ENCODE assay signal across 12 cellular contexts in the genomic region with DNA sequence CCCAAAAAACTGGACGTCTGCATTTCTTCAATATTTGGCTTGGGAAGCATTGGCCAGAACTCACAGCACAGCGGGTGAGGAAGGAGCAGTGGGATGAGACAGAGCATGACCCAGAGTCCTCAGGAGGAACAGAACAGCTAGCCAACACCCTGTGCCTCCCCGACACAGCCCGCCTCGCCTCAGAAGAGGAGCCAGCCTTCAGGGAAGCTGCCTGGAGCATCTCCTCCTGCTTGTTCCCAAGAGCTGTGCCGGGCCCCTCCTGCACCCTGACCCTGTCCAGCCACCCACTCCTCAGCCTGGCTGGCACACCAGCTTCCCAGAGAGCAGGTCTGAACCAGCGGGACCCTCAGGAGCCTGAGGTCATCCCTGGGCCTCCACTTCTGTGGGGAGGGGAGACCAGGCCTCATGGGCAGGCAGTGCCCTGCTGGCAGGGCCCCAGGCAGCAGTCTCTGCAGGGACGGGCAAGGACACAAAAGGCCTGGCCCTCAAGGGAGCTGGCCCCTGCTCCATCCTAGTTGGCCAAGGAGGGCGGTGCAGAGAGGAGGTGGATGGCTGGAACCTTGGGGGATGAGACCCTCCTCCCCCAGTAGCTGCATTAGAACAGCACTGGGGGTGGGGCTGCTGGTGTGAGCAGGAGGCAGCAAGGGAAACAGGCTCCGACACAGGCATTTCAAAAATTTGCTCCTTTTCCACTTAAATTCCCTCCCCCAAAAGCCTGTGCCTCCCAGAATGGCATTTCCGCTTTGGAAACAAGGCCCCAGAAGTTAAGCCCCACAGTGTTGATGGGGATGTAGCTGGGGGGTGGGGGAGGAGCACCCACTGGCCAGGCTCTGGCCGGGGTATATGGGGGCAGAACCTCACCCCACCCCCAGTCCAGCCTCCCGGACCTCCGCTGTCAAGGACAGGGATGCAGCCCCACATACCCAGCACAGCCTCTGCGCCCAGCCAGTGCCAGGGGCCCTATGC. TPM values are rescaled to one million over a fixed set of nuclear protein-coding genes. Genes with fewer than 3 reads are reported as not detected.
DNase-seq lines count a peak whose midpoint lies in the region; ATAC-seq and TF ChIP-seq lines count a peak whose summit lies in the region.
"Had no signal": no experiment of that assay in that cellular context is flagged by ENCODE, and none has a peak within 500 bp of the region (broad histone marks: within the 10 kb centered on the region; RNA-seq: fewer than 3 reads in every experiment).

No MANE protein-coding gene starts in this region.

- no peak for ATAC-seq in GM18498 (IDR thresholded peaks at IDR 0.05; ENCODE audit: unreplicated experiment)

- peaks cover 41% of the 10 kb centered on the region for H3K27me3 Mint-ChIP-seq in activated CD4-positive, alpha-beta T cell treated with anti-CD3 and anti-CD28 coated beads, Interleukin-2, amount 10 ng/mL, durations not matched to agents 24 days and 14 days

- no peak overlapping the region for H3K4me3 Mint-ChIP-seq in activated CD4-positive, alpha-beta T cell treated with anti-CD3 and anti-CD28 coated beads, Interleukin-2, amount 10 ng/mL, durations not matched to agents 24 days and 14 days
- H3K4me3 Mint-ChIP-seq: activated CD4-positive, alpha-beta memory T cell treated with anti-CD3 and anti-CD28 coated beads, Interleukin-2, amount 10 ng/mL, durations not matched to agents 7 days and 5 days had no signal

- no peaks in the 10 kb centered on the region for H3K9me3 Mint-ChIP-seq in activated CD4-positive, alpha-beta T cell treated with anti-CD3 and anti-CD28 coated beads, Interleukin-2, amount 10 ng/mL, durations not matched to agents 24 days and 14 days
- H3K9me3 Mint-ChIP-seq: activated CD4-positive, alpha-beta memory T cell treated with anti-CD3 and anti-CD28 coated beads, Interleukin-2, amount 10 ng/mL, durations not matched to agents 7 days and 5 days had no signal

- H3K27ac Mint-ChIP-seq in activated CD4-positive, alpha-beta T cell treated with anti-CD3 and anti-CD28 coated beads, Interleukin-2, amount 10 ng/mL, durations not matched to agents 24 days and 14 days, result no peak overlapping the region
- H3K27ac Mint-ChIP-seq: activated CD4-positive, alpha-beta memory T cell treated with anti-CD3 and anti-CD28 coated beads, Interleukin-2, amount 10 ng/mL, durations not matched to agents 7 days and 5 days had no signal

- peaks cover 2% of the 10 kb centered on the region for H3K4me1 Mint-ChIP-seq in activated CD4-positive, alpha-beta T cell treated with anti-CD3 and anti-CD28 coated beads, Interleukin-2, amount 10 ng/mL, durations not matched to agents 24 days and 14 days

- H3K36me3 ChIP-seq in right atrium auricular region, result no peaks in the 10 kb centered on the region
- H3K36me3 ChIP-seq in rectal smooth muscle tissue (ENCODE audit: control insufficient read depth, insufficient read depth, low read length), result no peaks in the 10 kb centered on the region
- H3K36me3 ChIP-seq: HAP-1 had no signal

- intact Hi-C loops in activated CD4-positive, alpha-beta T cell treated with anti-CD3 and anti-CD28 coated beads, Interleukin-2, amount 10 ng/mL, durations not matched to agents 24 days and 14 days (cut with micrococcal nuclease), result no loop called here

- H3K9ac ChIP-seq in rectal smooth muscle tissue (ENCODE audit: low read length), result no peak overlapping the region

- no peak for TF ChIP-seq CTCF in right atrium auricular region (IDR thresholded peaks at IDR 0.05)

- H3K4me3 ChIP-seq in right atrium auricular region (no peak overlapping the region), rectal smooth muscle tissue (ENCODE audit: low read length) (no peak overlapping the region)
- H3K4me3 ChIP-seq: HAP-1 had no signal

- H3K4me1 ChIP-seq in right atrium auricular region, result peaks cover 0 to 95% of the 10 kb centered on the region in 2 donors
- H3K4me1 ChIP-seq in rectal smooth muscle tissue (ENCODE audit: control insufficient read depth, insufficient read depth, low read length), result peaks cover 61% of the 10 kb centered on the region

- DNase-seq in EH (ENCODE audit: low read depth) (peak; percentile 98), amniotic epithelial cell (ENCODE audit: low read depth) (peak; percentile 92), right atrium auricular region (ENCODE audit: low spot score) (no peak), COLO668 (lab: John Stamatoyannopoulos, UW; ENCODE audit: unreplicated experiment) (no peak)
- DNase-seq in activated effector memory CD4-positive, alpha-beta T cell treated with Interleukin-2 at 50 U/mL for 16 hours, result no peak
- no peak for DNase-seq in activated CD4-positive, alpha-beta T cell treated with anti-CD3 and anti-CD28 coated beads, Interleukin-2, amount 10 ng/mL, durations not matched to agents 24 days and 14 days
- DNase-seq: activated CD4-positive, alpha-beta memory T cell treated with anti-CD3 and anti-CD28 coated beads, Interleukin-2, amount 10 ng/mL, durations not matched to agents 7 days and 5 days; NCI-H1694 had no signal

- H3K27ac ChIP-seq in right atrium auricular region, result peak overlapping the region; percentile 84 to 98
- peak overlapping the region; percentile 82 for H3K27ac ChIP-seq in rectal smooth muscle tissue (ENCODE audit: low read depth, low read length)

- H3K9me3 ChIP-seq in right atrium auricular region, result no peaks in the 10 kb centered on the region
- H3K9me3 ChIP-seq: HAP-1 had no signal

- H3K36me3 Mint-ChIP-seq in activated CD4-positive, alpha-beta T cell treated with anti-CD3 and anti-CD28 coated beads, Interleukin-2, amount 10 ng/mL, durations not matched to agents 24 days and 14 days (ENCODE audit: low read depth), result no peaks in the 10 kb centered on the region

- H3K27me3 ChIP-seq in right atrium auricular region (no peaks in the 10 kb centered on the region), rectal smooth muscle tissue (ENCODE audit: control insufficient read depth, insufficient read depth, low read length) (no peaks in the 10 kb centered on the region)

RNA-seq across cellular contexts. Expression of gene BCAR1, which starts 1.8 kb away (rescaled TPM):
- 10 to 100 TPM; 58.0 to 88.2 TPM for total RNA-seq in right atrium auricular region
- 0.50 and 0.79 TPM in 2 replicates for total RNA-seq in activated CD4-positive, alpha-beta T cell treated with anti-CD3 and anti-CD28 coated beads, Interleukin-2, amount 10 ng/mL, durations not matched to agents 24 days and 14 days
- total RNA-seq: activated CD4-positive, alpha-beta memory T cell treated with anti-CD3 and anti-CD28 coated beads, Interleukin-2, amount 10 ng/mL, durations not matched to agents 7 days and 5 days had no signal

RNA-seq across cellular contexts. Expression of gene CTRB1, which starts 34.4 kb away (rescaled TPM):
- not detected for total RNA-seq in right atrium auricular region
- not detected in 2 replicates for total RNA-seq in activated CD4-positive, alpha-beta T cell treated with anti-CD3 and anti-CD28 coated beads, Interleukin-2, amount 10 ng/mL, durations not matched to agents 24 days and 14 days
- total RNA-seq: activated CD4-positive, alpha-beta memory T cell treated with anti-CD3 and anti-CD28 coated beads, Interleukin-2, amount 10 ng/mL, durations not matched to agents 7 days and 5 days had no signal

RNA-seq across cellular contexts. Expression of gene CTRB2, which starts 46.3 kb away (rescaled TPM):
- total RNA-seq in right atrium auricular region, result not detected
- total RNA-seq in activated CD4-positive, alpha-beta T cell treated with anti-CD3 and anti-CD28 coated beads, Interleukin-2, amount 10 ng/mL, durations not matched to agents 24 days and 14 days, result not detected in 2 replicates
- total RNA-seq: activated CD4-positive, alpha-beta memory T cell treated with anti-CD3 and anti-CD28 coated beads, Interleukin-2, amount 10 ng/mL, durations not matched to agents 7 days and 5 days; esophagus mucosa had no signal

Comparison
In these comparisons a context has a peak if more than half of its experiments do, and no peak if none do; other contexts are left out.
1. DNase-seq: peak in EH (single experiment) and amniotic epithelial cell (single experiment); none in right atrium auricular region (single experiment), activated effector memory CD4-positive, alpha-beta T cell treated with Interleukin-2 at 50 U/mL for 16 hours (single experiment), activated CD4-positive, alpha-beta T cell treated with anti-CD3 and anti-CD28 coated beads, Interleukin-2, amount 10 ng/mL, durations not matched to agents 24 days and 14 days (single experiment) and COLO668 (single experiment).
2. RNA of gene BCAR1, which starts 1.8 kb away (total RNA-seq): 58.0 to 88.2 TPM in right atrium auricular region; 0.50 to 0.79 TPM in activated CD4-positive, alpha-beta T cell treated with anti-CD3 and anti-CD28 coated beads, Interleukin-2, amount 10 ng/mL, durations not matched to agents 24 days and 14 days; every median in the first group is over 10 times any median in the second.